In genomic region chr3:123446610-123447109, GRCh38 we compare ENCODE assay signal across 11 cellular contexts. TPM values are rescaled to one million over a fixed set of nuclear protein-coding genes. Genes with fewer than 3 reads are reported as not detected.
DNase-seq lines count a peak whose midpoint lies in the region; ATAC-seq and TF ChIP-seq lines count a peak whose summit lies in the region.
"Had no signal": no experiment of that assay in that cellular context is flagged by ENCODE, and none has a peak within 500 bp of the region (broad histone marks: within the 10 kb centered on the region; RNA-seq: fewer than 3 reads in every experiment).

No MANE protein-coding gene starts in this region.

- no peak for TF ChIP-seq EP300 in sigmoid colon (IDR thresholded peaks at IDR 0.05)

- no peak for ATAC-seq in WTC11
- ATAC-seq in right cardiac atrium = no peak
- no peak for ATAC-seq in GM21717 (IDR thresholded peaks at IDR 0.05; ENCODE audit: unreplicated experiment)
- ATAC-seq in GM19328 (IDR thresholded peaks at IDR 0.05; ENCODE audit: unreplicated experiment) = no peak

- H3K4me1 ChIP-seq in CD8-positive, alpha-beta memory T cell (ENCODE audit: insufficient read depth, low read length) = no peaks in the 10 kb centered on the region
- H3K4me1 ChIP-seq in right cardiac atrium (ENCODE audit: control insufficient read depth, insufficient read depth, low read length) = no peaks in the 10 kb centered on the region
- H3K4me1 ChIP-seq in sigmoid colon = peaks cover 0 to 63% (median 41%) of the 10 kb centered on the region in 4 donors

- no peaks in the 10 kb centered on the region for H3K9me3 Mint-ChIP-seq in CD8-positive, alpha-beta memory T cell
- H3K9me3 Mint-ChIP-seq in WTC11 = no peaks in the 10 kb centered on the region
- H3K9me3 Mint-ChIP-seq: activated naive CD4-positive, alpha-beta T cell treated with anti-CD3 and anti-CD28 coated beads for 36 hours had no signal

- intact Hi-C loops in right cardiac atrium (cut with DNase I) (loop anchor here in 3 of 4 donors (5.0 to 10.0 kb wide), 4 partner anchors 46 to 119 kb away; no protein-coding TSS in a partner anchor), sigmoid colon (cut with DNase I) (loop anchor here (1.0 to 5.0 kb wide), 4 partner anchors 31 to 111 kb away; no protein-coding TSS in a partner anchor)

- no peaks in the 10 kb centered on the region for H3K36me3 Mint-ChIP-seq in CD8-positive, alpha-beta memory T cell
- H3K36me3 Mint-ChIP-seq in WTC11 = no peaks in the 10 kb centered on the region

- H3K27me3 Mint-ChIP-seq in CD8-positive, alpha-beta memory T cell = peaks cover 30 to 61% of the 10 kb centered on the region in 2 donors
- H3K27me3 Mint-ChIP-seq in WTC11 (ENCODE audit: low read depth) = peaks cover 44% of the 10 kb centered on the region

- H3K4me3 Mint-ChIP-seq in CD8-positive, alpha-beta memory T cell = peak overlapping the region; percentile 65 to 84 (median 77)
- H3K4me3 Mint-ChIP-seq in WTC11 = peak overlapping the region; percentile 33; the same call in 1 of the 2 replicates
- H3K4me3 Mint-ChIP-seq: activated naive CD4-positive, alpha-beta T cell treated with anti-CD3 and anti-CD28 coated beads for 36 hours had no signal

- no peaks in the 10 kb centered on the region for H3K36me3 ChIP-seq in CD8-positive, alpha-beta memory T cell (ENCODE audit: insufficient read depth, low read length)
- no peaks in the 10 kb centered on the region for H3K36me3 ChIP-seq in sigmoid colon

- DNase-seq in CD8-positive, alpha-beta memory T cell = no peak
- no peak for DNase-seq in WTC11 (ENCODE audit: low spot score)
- DNase-seq in right cardiac atrium = no peak
- DNase-seq in sigmoid colon = no peak
- no peak for DNase-seq in Kasumi-1 (lab: John Stamatoyannopoulos, UW)
- no peak for DNase-seq in amniotic stem cell (lab: John Stamatoyannopoulos, UW)
- DNase-seq: activated naive CD4-positive, alpha-beta T cell treated with anti-CD3 and anti-CD28 coated beads for 36 hours; mesenchymal stem cell; NCI-H510A treated with DMSO at 0.1 percent for 48 hours had no signal

- H3K27ac Mint-ChIP-seq in CD8-positive, alpha-beta memory T cell = peak overlapping the region in 2 of 8 donors; percentile 44 to 75
- no peak overlapping the region for H3K27ac Mint-ChIP-seq in WTC11
- H3K27ac Mint-ChIP-seq: activated naive CD4-positive, alpha-beta T cell treated with anti-CD3 and anti-CD28 coated beads for 36 hours had no signal

- CTCF ChIA-PET in CD8-positive, alpha-beta memory T cell (lab: Charles Lee) = interaction anchor here (1.8 to 2.5 kb wide), 2 partner anchors 11 to 105 kb away, joined by 4 to 8 read pairs; no protein-coding TSS in a partner anchor
- CTCF ChIA-PET in WTC11 (lab: Charles Lee) = interaction anchor here (0.8 to 4.6 kb wide), 14 partner anchors 10 to 132 kb away, joined by 3 to 56 read pairs (median 5); no protein-coding TSS in a partner anchor

- WGBS in right cardiac atrium = 58% methylated on average over 6 of the region's 6 CpGs
- WGBS in sigmoid colon, 2 donors = 84 to 91% methylated on average over 6 of the region's 6 CpGs

- POLR2A ChIA-PET in CD8-positive, alpha-beta memory T cell (lab: Charles Lee) = no interaction called here
- POLR2A ChIA-PET in WTC11 (lab: Charles Lee) = no interaction called here

- H3K4me1 Mint-ChIP-seq in CD8-positive, alpha-beta memory T cell = peaks cover 3 to 8% (median 4%) of the 10 kb centered on the region in 3 donors
- H3K4me1 Mint-ChIP-seq in WTC11 = peaks cover 13% of the 10 kb centered on the region

- no peaks in the 10 kb centered on the region for H3K9me3 ChIP-seq in CD8-positive, alpha-beta memory T cell (ENCODE audit: low read length)
- H3K9me3 ChIP-seq in right cardiac atrium (ENCODE audit: control insufficient read depth, low read length) (no peaks in the 10 kb centered on the region), sigmoid colon (no peaks in the 10 kb centered on the region)

- H3K4me3 ChIP-seq in CD8-positive, alpha-beta memory T cell (ENCODE audit: low read length) = no peak overlapping the region
- H3K4me3 ChIP-seq in right cardiac atrium (ENCODE audit: low read length) (peak overlapping the region; percentile 92), sigmoid colon (peak overlapping the region; percentile 53 to 93 (median 80))

- peaks cover 11% of the 10 kb centered on the region for H3K27me3 ChIP-seq in CD8-positive, alpha-beta memory T cell (ENCODE audit: insufficient read depth, low read length, poor library complexity, severe bottlenecking)
- H3K27me3 ChIP-seq in right cardiac atrium (ENCODE audit: control insufficient read depth, insufficient read depth) (no peaks in the 10 kb centered on the region), sigmoid colon (peaks cover 0 to 4% (median 0%) of the 10 kb centered on the region in 3 donors)

- TF ChIP-seq CTCF in WTC11 (IDR thresholded peaks at IDR 0.05) (no peak), sigmoid colon (IDR thresholded peaks at IDR 0.05) (no peak)

- H3K27ac ChIP-seq in CD8-positive, alpha-beta memory T cell (ENCODE audit: low read depth, low read length) = no peak overlapping the region
- H3K27ac ChIP-seq in right cardiac atrium (ENCODE audit: low read length) = peak overlapping the region; percentile 10
- H3K27ac ChIP-seq in sigmoid colon = peak overlapping the region; percentile 94 to 98 (median 96)

- no peak for TF ChIP-seq POLR2A in sigmoid colon (IDR thresholded peaks at IDR 0.05)

TF ChIP-seq in WTC11, 78 proteins besides CTCF, POLR2A, EP300 and RAD21:
- TF ChIP-seq ZNF423 (CRISPR knock-in tag; IDR thresholded peaks at IDR 0.05) = no peak
- TF ChIP-seq MXD4 (CRISPR knock-in tag; IDR thresholded peaks at IDR 0.05; ENCODE audit: borderline replicate concordance) = no peak
- TF ChIP-seq KAT7 (CRISPR knock-in tag; IDR thresholded peaks at IDR 0.05; ENCODE audit: borderline replicate concordance) = no peak
- no peak for TF ChIP-seq NFYB (CRISPR knock-in tag; conservative IDR thresholded peaks at IDR 0.05; ENCODE audit: low read depth)
- no peak for TF ChIP-seq SMAD3 (CRISPR knock-in tag; IDR thresholded peaks at IDR 0.05; ENCODE audit: borderline replicate concordance)
- no peak for TF ChIP-seq NR2C2 (CRISPR knock-in tag; IDR thresholded peaks at IDR 0.05)
- no peak for TF ChIP-seq CDX4 (CRISPR knock-in tag; IDR thresholded peaks at IDR 0.05; ENCODE audit: borderline replicate concordance)
- no peak for TF ChIP-seq ESRRA (CRISPR knock-in tag; IDR thresholded peaks at IDR 0.05; ENCODE audit: borderline replicate concordance)
- TF ChIP-seq JUN (CRISPR knock-in tag; IDR thresholded peaks at IDR 0.05) = no peak
- no peak for TF ChIP-seq SP1 (CRISPR knock-in tag; conservative IDR thresholded peaks at IDR 0.05)

RNA-seq across cellular contexts. Expression of gene ADCY5, which starts 2.2 kb away (rescaled TPM):
- total RNA-seq in CD8-positive, alpha-beta memory T cell = under 1 TPM in 1 of 2 experiments, not detected in 1; 0.16 TPM
- polyA plus RNA-seq in CD8-positive, alpha-beta memory T cell = 0.02 TPM
- total RNA-seq in WTC11 (2021) (23.5 to 28.6 TPM (median 26.8 TPM) in 3 replicates), right cardiac atrium (100 to 1,000 TPM; 125 to 220 (median 210) TPM), sigmoid colon (10 to 100 TPM; 39.5 to 84.4 (median 62.2) TPM)
- polyA plus RNA-seq in right cardiac atrium (90.4 TPM), sigmoid colon (1 to 10 TPM; 1.4 to 9.9 (median 5.4) TPM)

Comparison
In these comparisons a context has a peak if more than half of its experiments do, and no peak if none do; other contexts are left out.
1. RNA of gene ADCY5, which starts 2.2 kb away (total RNA-seq): 125 to 220 TPM in right cardiac atrium, 39.5 to 84.4 TPM in sigmoid colon and 23.5 to 28.6 TPM in WTC11; 0.16 TPM in CD8-positive, alpha-beta memory T cell; every median in the first group is over 10 times any median in the second.